In the genomic region with DNA sequence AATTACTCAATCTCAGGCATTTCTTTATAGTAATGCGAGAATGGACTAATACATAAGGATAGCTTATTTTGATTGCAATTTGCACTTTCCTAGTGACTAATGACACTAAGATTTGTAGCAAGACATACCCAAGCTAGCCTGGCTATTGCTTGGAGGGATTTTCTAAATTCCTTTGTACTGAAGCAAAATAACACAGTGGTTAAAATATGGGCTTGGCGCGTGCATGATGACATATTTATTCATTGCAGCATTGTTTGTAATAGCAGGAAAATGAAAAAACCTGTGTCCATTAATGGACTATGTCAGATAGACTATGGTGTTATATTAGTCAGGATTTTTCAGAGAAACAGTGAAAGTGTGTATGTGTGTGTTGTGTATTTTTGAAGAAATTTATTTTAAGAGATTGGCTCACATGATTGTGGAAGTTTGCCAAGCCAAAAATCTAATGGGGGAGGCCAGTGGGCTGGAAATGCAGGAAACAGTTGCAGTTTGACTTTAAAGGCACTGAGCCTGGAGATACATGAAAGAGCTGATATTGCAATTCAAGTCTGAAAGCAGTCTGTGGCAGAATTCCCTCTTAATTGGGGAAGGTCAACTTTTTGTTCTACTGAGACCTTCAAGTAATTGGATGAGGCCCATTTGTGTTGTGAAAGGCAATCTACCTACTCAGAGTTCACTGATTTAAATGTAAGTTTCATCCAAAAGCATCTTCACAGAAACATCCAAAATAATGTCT, we compare ENCODE assay signal across 14 cellular contexts. TPM values are rescaled to one million over a fixed set of nuclear protein-coding genes. Genes with fewer than 3 reads are reported as not detected.
DNase-seq lines count a peak whose midpoint lies in the region; ATAC-seq and TF ChIP-seq lines count a peak whose summit lies in the region.
"Had no signal": no experiment of that assay in that cellular context is flagged by ENCODE, and none has a peak within 500 bp of the region (broad histone marks: within the 10 kb centered on the region; RNA-seq: fewer than 3 reads in every experiment).

No MANE protein-coding gene starts in this region.

- intact Hi-C loops in natural killer cell (cut with micrococcal nuclease), result no loop called here

- no peak overlapping the region for H3K27ac Mint-ChIP-seq in natural killer cell
- H3K27ac Mint-ChIP-seq: activated CD4-positive, alpha-beta memory T cell treated with anti-CD3 and anti-CD28 coated beads, Interleukin-2, amount 10 ng/mL, durations not matched to agents 7 days and 5 days; activated naive CD8-positive, alpha-beta T cell treated with anti-CD3 and anti-CD28 coated beads for 36 hours; memory B cell had no signal

- H3K4me3 Mint-ChIP-seq in natural killer cell, result no peak overlapping the region
- H3K4me3 Mint-ChIP-seq: activated CD4-positive, alpha-beta memory T cell treated with anti-CD3 and anti-CD28 coated beads, Interleukin-2, amount 10 ng/mL, durations not matched to agents 7 days and 5 days; activated naive CD8-positive, alpha-beta T cell treated with anti-CD3 and anti-CD28 coated beads for 36 hours; memory B cell had no signal

- peaks cover 0 to 12% of the 10 kb centered on the region in 2 donors for H3K27me3 Mint-ChIP-seq in natural killer cell (ENCODE audit: low read depth in 2 of 2)
- H3K27me3 Mint-ChIP-seq: activated naive CD8-positive, alpha-beta T cell treated with anti-CD3 and anti-CD28 coated beads for 36 hours had no signal

- TF ChIP-seq CTCF in RWPE1 (conservative IDR thresholded peaks at IDR 0.05; ENCODE audit: low read depth), result no peak
- TF ChIP-seq CTCF in natural killer cell (IDR thresholded peaks at IDR 0.05), result no peak

- POLR2A ChIA-PET in RWPE1 (lab: Yijun Ruan, JAX; ENCODE audit: low non-redundant PET), result interaction anchor here (0.6 kb wide), 1 partner anchor 17 kb away, joined by 3 read pairs; a partner anchor contains a TSS

- H3K27ac ChIP-seq in RWPE1, result peak overlapping the region; percentile 97
- H3K27ac ChIP-seq: spleen had no signal

- no peak for ATAC-seq in natural killer cell
- no peak for ATAC-seq in HG03095 (IDR thresholded peaks at IDR 0.05; ENCODE audit: unreplicated experiment)

- peak; percentile 61 for DNase-seq in Daoy (ENCODE audit: low read depth)
- peak; percentile 84 for DNase-seq in RWPE1 (ENCODE audit: low spot score)
- peak; percentile 97 for DNase-seq in fibroblast of gingiva (ENCODE audit: low read depth)
- peak; percentile 85 for DNase-seq in renal cortical epithelial cell (ENCODE audit: low read depth)
- no peak for DNase-seq in natural killer cell
- no peak for DNase-seq in activated naive CD4-positive, alpha-beta T cell treated with Interleukin-2 at 50 U/mL for 16 hours
- DNase-seq in activated CD4-positive, alpha-beta T cell treated with anti-CD3 and anti-CD28 coated beads, Interleukin-2, amount 50 U/mL, for 4 hours, result no peak
- DNase-seq: activated CD4-positive, alpha-beta memory T cell treated with anti-CD3 and anti-CD28 coated beads, Interleukin-2, amount 10 ng/mL, durations not matched to agents 7 days and 5 days; activated naive CD8-positive, alpha-beta T cell treated with anti-CD3 and anti-CD28 coated beads for 36 hours; Caco-2; erythroblast; spleen had no signal

- H3K9me3 Mint-ChIP-seq in natural killer cell, result no peaks in the 10 kb centered on the region
- H3K9me3 Mint-ChIP-seq: activated CD4-positive, alpha-beta memory T cell treated with anti-CD3 and anti-CD28 coated beads, Interleukin-2, amount 10 ng/mL, durations not matched to agents 7 days and 5 days; activated naive CD8-positive, alpha-beta T cell treated with anti-CD3 and anti-CD28 coated beads for 36 hours had no signal

- no peaks in the 10 kb centered on the region for H3K4me1 Mint-ChIP-seq in natural killer cell
- H3K4me1 Mint-ChIP-seq: activated CD4-positive, alpha-beta memory T cell treated with anti-CD3 and anti-CD28 coated beads, Interleukin-2, amount 10 ng/mL, durations not matched to agents 7 days and 5 days; activated naive CD8-positive, alpha-beta T cell treated with anti-CD3 and anti-CD28 coated beads for 36 hours had no signal

- no peaks in the 10 kb centered on the region for H3K36me3 Mint-ChIP-seq in natural killer cell
- H3K36me3 Mint-ChIP-seq: activated naive CD8-positive, alpha-beta T cell treated with anti-CD3 and anti-CD28 coated beads for 36 hours; memory B cell had no signal

- CTCF ChIA-PET in RWPE1 (lab: Yijun Ruan, JAX), result no interaction called here

RNA-seq across cellular contexts. Expression of a gene that starts 16.7 kb away (rescaled TPM):
- total RNA-seq in Daoy (2014; rRNA removed; shearing (Covaris generic)), result 118 and 120 TPM in 2 replicates
- 265 and 357 TPM in 2 replicates for total RNA-seq in renal cortical epithelial cell
- total RNA-seq in natural killer cell, result 10 to 100 TPM; 60.6 to 98.4 (median 75.0) TPM

RNA-seq across cellular contexts. Expression of a gene that starts 55.7 kb away (rescaled TPM):
- 0.29 and 0.30 TPM in 2 replicates for total RNA-seq in Daoy (2014; rRNA removed; shearing (Covaris generic))
- total RNA-seq in renal cortical epithelial cell (8.9 and 32.1 TPM in 2 replicates), natural killer cell (not detected)
- total RNA-seq: activated CD4-positive, alpha-beta memory T cell treated with anti-CD3 and anti-CD28 coated beads, Interleukin-2, amount 10 ng/mL, durations not matched to agents 7 days and 5 days; activated naive CD8-positive, alpha-beta T cell treated with anti-CD3 and anti-CD28 coated beads for 36 hours had no signal

Comparison
In these comparisons a context has a peak if more than half of its experiments do, and no peak if none do; other contexts are left out.
1. DNase-seq: peak in Daoy (single experiment), RWPE1 (single experiment), fibroblast of gingiva (single experiment) and renal cortical epithelial cell (single experiment); none in natural killer cell (single experiment), activated naive CD4-positive, alpha-beta T cell treated with Interleukin-2 at 50 U/mL for 16 hours (single experiment) and activated CD4-positive, alpha-beta T cell treated with anti-CD3 and anti-CD28 coated beads, Interleukin-2, amount 50 U/mL, for 4 hours (0 of 2).